ENCODE assay signal across 1 cellular context in genomic region chr1:204409878-204410763, GRCh38.
TF ChIP-seq lines count a peak whose summit lies in the region.

No MANE protein-coding gene starts in this region.

TF ChIP-seq in H1, 55 proteins besides CTCF, POLR2A, EP300 and RAD21:
- TF ChIP-seq HDAC6 (IDR thresholded peaks at IDR 0.05; ENCODE audit: low read depth, low read length), result no peak
- no peak for TF ChIP-seq RXRA (IDR thresholded peaks at IDR 0.05; ENCODE audit: insufficient read depth, low read depth, low read length)
- TF ChIP-seq BCL11A (IDR thresholded peaks at IDR 0.05; ENCODE audit: low read depth in 2 of 2, low read length in 2 of 2), result no peak
- TF ChIP-seq SUZ12 (IDR thresholded peaks at IDR 0.05; ENCODE audit: low read length), result no peak
- TF ChIP-seq HDAC2 (IDR thresholded peaks at IDR 0.05; ENCODE audit: borderline replicate concordance in 1 of 2, low read depth in 2 of 2, low read length in 2 of 2), result no peak
- TF ChIP-seq NRF1 (IDR thresholded peaks at IDR 0.05; ENCODE audit: low read depth, low read length), result no peak
- no peak for TF ChIP-seq MAX (IDR thresholded peaks at IDR 0.05)
- TF ChIP-seq TBP (IDR thresholded peaks at IDR 0.05; ENCODE audit: low read depth, low read length), result no peak
- TF ChIP-seq TAF1 (IDR thresholded peaks at IDR 0.05; ENCODE audit: low read depth, low read length), result no peak
- TF ChIP-seq USF2 (IDR thresholded peaks at IDR 0.05; ENCODE audit: low read length), result no peak
- no peak for TF ChIP-seq CHD1 (IDR thresholded peaks at IDR 0.05; ENCODE audit: low read depth, low read length)
- TF ChIP-seq CREB1 (IDR thresholded peaks at IDR 0.05), result no peak
- no peak for TF ChIP-seq TAF7 (optimal IDR thresholded peaks at IDR 0.05; ENCODE audit: borderline replicate concordance, low read depth, low read length)
- TF ChIP-seq KDM4A (IDR thresholded peaks at IDR 0.05; ENCODE audit: low read depth, low read length, severe bottlenecking), result no peak
- no peak for TF ChIP-seq POLR2AphosphoS5 (IDR thresholded peaks at IDR 0.05; ENCODE audit: low read depth, low read length)
- no peak for TF ChIP-seq BRCA1 (IDR thresholded peaks at IDR 0.05; ENCODE audit: low read depth, low read length)
- TF ChIP-seq ATF2 (IDR thresholded peaks at IDR 0.05; ENCODE audit: low read length), result no peak
- TF ChIP-seq EGR1 (IDR thresholded peaks at IDR 0.05; ENCODE audit: borderline replicate concordance, low read depth, low read length), result no peak
TF ChIP-seq in H1: peak in this region for 0.
